In genomic region chr20:35766843-35767242, GRCh38 we compare ENCODE assay signal across 16 cellular contexts. TPM values are rescaled to one million over a fixed set of nuclear protein-coding genes. Genes with fewer than 3 reads are reported as not detected.
DNase-seq lines count a peak whose midpoint lies in the region; ATAC-seq, FAIRE-seq and TF ChIP-seq lines count a peak whose summit lies in the region.
"Had no signal": no experiment of that assay in that cellular context is flagged by ENCODE, and none has a peak within 500 bp of the region (broad histone marks: within the 10 kb centered on the region; RNA-seq: fewer than 3 reads in every experiment).

No MANE protein-coding gene starts in this region.

- no peaks in the 10 kb centered on the region for H3K36me3 ChIP-seq in esophagus muscularis mucosa
- H3K36me3 ChIP-seq in subcutaneous abdominal adipose tissue (ENCODE audit: control insufficient read depth in 5 of 5, insufficient read depth in 5 of 5, low read length in 5 of 5), result no peaks in the 10 kb centered on the region

- no peaks in the 10 kb centered on the region for H3K27me3 ChIP-seq in esophagus muscularis mucosa
- no peaks in the 10 kb centered on the region for H3K27me3 ChIP-seq in subcutaneous abdominal adipose tissue (ENCODE audit: control insufficient read depth in 5 of 5, insufficient read depth in 4 of 5, low read length in 5 of 5)

- peaks cover 2% of the 10 kb centered on the region for H3K36me3 Mint-ChIP-seq in activated naive CD8-positive, alpha-beta T cell
- peaks cover 10% of the 10 kb centered on the region for H3K36me3 Mint-ChIP-seq in activated naive CD8-positive, alpha-beta T cell treated with anti-CD3 and anti-CD28 coated beads for 36 hours
- H3K36me3 Mint-ChIP-seq in T-helper 17 cell (ENCODE audit: low read depth), result no peaks in the 10 kb centered on the region

- TF ChIP-seq POLR2A in esophagus muscularis mucosa (IDR thresholded peaks at IDR 0.05; ENCODE audit: low read depth) (no peak), H54 (IDR thresholded peaks at IDR 0.05; ENCODE audit: low read depth, low read length) (no peak)

- H3K4me3 Mint-ChIP-seq in activated naive CD8-positive, alpha-beta T cell, result no peak overlapping the region
- H3K4me3 Mint-ChIP-seq in activated naive CD8-positive, alpha-beta T cell treated with anti-CD3 and anti-CD28 coated beads for 36 hours, result no peak overlapping the region
- no peak overlapping the region for H3K4me3 Mint-ChIP-seq in T-helper 17 cell
- H3K4me3 Mint-ChIP-seq: GM23338, nephron progenitor cell had no signal

- H3K9me3 ChIP-seq in T-helper 17 cell (ENCODE audit: control insufficient read depth, low read length, poor library complexity, severe bottlenecking), result no peaks in the 10 kb centered on the region
- H3K9me3 ChIP-seq in esophagus muscularis mucosa, result no peaks in the 10 kb centered on the region
- H3K9me3 ChIP-seq in subcutaneous abdominal adipose tissue (ENCODE audit: control insufficient read depth in 5 of 5, low read length in 5 of 5), result no peaks in the 10 kb centered on the region

- ATAC-seq in T-helper 17 cell, result no peak
- ATAC-seq: GM23338, SK-N-SH treated with all-trans-retinoic acid at 6 μM for 48 hours had no signal

- H3K9ac ChIP-seq in subcutaneous abdominal adipose tissue (ENCODE audit: low read length in 5 of 5), result no peak overlapping the region

- no peak overlapping the region for H3K4me3 ChIP-seq in esophagus muscularis mucosa
- H3K4me3 ChIP-seq in subcutaneous abdominal adipose tissue (ENCODE audit: low read depth in 1 of 5, low read length in 5 of 5), result no peak overlapping the region
- H3K4me3 ChIP-seq: GM23338, lung had no signal

- no peak for DNase-seq in activated naive CD8-positive, alpha-beta T cell treated with anti-CD3 and anti-CD28 coated beads for 36 hours
- DNase-seq in T-helper 17 cell, result no peak
- no peak for DNase-seq in esophagus muscularis mucosa (ENCODE audit: extremely low spot score)
- DNase-seq in amygdala (lab: John Stamatoyannopoulos, UW), result no peak
- no peak for DNase-seq in H4 (ENCODE audit: low spot score)
- no peak for DNase-seq in H54 (ENCODE audit: insufficient read length, low spot score)
- DNase-seq: central memory CD4-positive, alpha-beta T cell; NCI-H1436; NCI-H2171 treated with DMSO at 0.1 percent for 48 hours; NCI-H774; nephron progenitor cell had no signal

- intact Hi-C loops in esophagus muscularis mucosa (cut with DNase I), result no loop called here

- peak overlapping the region; percentile 100 for H3K27ac Mint-ChIP-seq in activated naive CD8-positive, alpha-beta T cell
- H3K27ac Mint-ChIP-seq in activated naive CD8-positive, alpha-beta T cell treated with anti-CD3 and anti-CD28 coated beads for 36 hours, result no peak overlapping the region
- H3K27ac Mint-ChIP-seq in T-helper 17 cell, result peak overlapping the region; percentile 95
- H3K27ac Mint-ChIP-seq: GM23338, nephron progenitor cell had no signal

- no peak for TF ChIP-seq EP300 in esophagus muscularis mucosa (IDR thresholded peaks at IDR 0.05)

- H3K27me3 Mint-ChIP-seq in activated naive CD8-positive, alpha-beta T cell, result no peaks in the 10 kb centered on the region
- H3K27me3 Mint-ChIP-seq in activated naive CD8-positive, alpha-beta T cell treated with anti-CD3 and anti-CD28 coated beads for 36 hours, result no peaks in the 10 kb centered on the region
- H3K27me3 Mint-ChIP-seq in T-helper 17 cell, result no peaks in the 10 kb centered on the region

- FAIRE-seq in H54 (lab: Jason Lieb, UNC), result no peak

- peaks cover 54% of the 10 kb centered on the region for H3K4me1 Mint-ChIP-seq in activated naive CD8-positive, alpha-beta T cell (ENCODE audit: low read depth)
- H3K4me1 Mint-ChIP-seq in activated naive CD8-positive, alpha-beta T cell treated with anti-CD3 and anti-CD28 coated beads for 36 hours, result peaks cover 29% of the 10 kb centered on the region
- peaks cover 39% of the 10 kb centered on the region for H3K4me1 Mint-ChIP-seq in T-helper 17 cell

- WGBS in esophagus muscularis mucosa, result 75% methylated on average over 4 of the region's 4 CpGs

- TF ChIP-seq CTCF in esophagus muscularis mucosa (IDR thresholded peaks at IDR 0.05), result no peak

- H3K27ac ChIP-seq in esophagus muscularis mucosa (replicated peaks in 1 of 4) (peak overlapping the region; percentile 4 to 95 (median 87)), subcutaneous abdominal adipose tissue (ENCODE audit: low read depth, low read length) (peak overlapping the region; percentile 84)

- H3K9me3 Mint-ChIP-seq in activated naive CD8-positive, alpha-beta T cell (ENCODE audit: low read depth), result peaks cover 6% of the 10 kb centered on the region
- peaks cover 7% of the 10 kb centered on the region for H3K9me3 Mint-ChIP-seq in activated naive CD8-positive, alpha-beta T cell treated with anti-CD3 and anti-CD28 coated beads for 36 hours

- H3K4me1 ChIP-seq in esophagus muscularis mucosa (peaks cover 32 to 45% (median 41%) of the 10 kb centered on the region in 4 donors), subcutaneous abdominal adipose tissue (ENCODE audit: control insufficient read depth in 5 of 5, insufficient read depth in 5 of 5, low read length in 5 of 5) (peaks cover 15 to 40% (median 29%) of the 10 kb centered on the region in 5 donors)

RNA-seq across cellular contexts. Expression of gene PHF20, which starts 5.0 kb away (rescaled TPM):
- total RNA-seq in activated naive CD8-positive, alpha-beta T cell treated with anti-CD3 and anti-CD28 coated beads for 36 hours, result 10 to 100 TPM; 50.2 to 50.6 TPM
- total RNA-seq in T-helper 17 cell, result 100 to 1,000 TPM; 121 to 129 TPM
- 10 to 100 TPM; 45.9 to 62.2 (median 48.0) TPM for total RNA-seq in esophagus muscularis mucosa
- total RNA-seq in H4 (2014; rRNA removed; shearing (Covaris generic)), result 12.0 and 15.0 TPM in 2 replicates

RNA-seq across cellular contexts. Expression of gene RBM39, which starts 24.8 kb away (rescaled TPM):
- 100 to 1,000 TPM; 330 to 349 TPM for total RNA-seq in activated naive CD8-positive, alpha-beta T cell treated with anti-CD3 and anti-CD28 coated beads for 36 hours
- total RNA-seq in T-helper 17 cell (1,000 to 10,000 TPM; 1,047 to 1,109 TPM), esophagus muscularis mucosa (100 to 1,000 TPM; 143 to 272 (median 165) TPM)
- 162 and 164 TPM in 2 replicates for total RNA-seq in H4 (2014; rRNA removed; shearing (Covaris generic))
